13 cellular contexts compared by ENCODE assay signal in the genomic region with DNA sequence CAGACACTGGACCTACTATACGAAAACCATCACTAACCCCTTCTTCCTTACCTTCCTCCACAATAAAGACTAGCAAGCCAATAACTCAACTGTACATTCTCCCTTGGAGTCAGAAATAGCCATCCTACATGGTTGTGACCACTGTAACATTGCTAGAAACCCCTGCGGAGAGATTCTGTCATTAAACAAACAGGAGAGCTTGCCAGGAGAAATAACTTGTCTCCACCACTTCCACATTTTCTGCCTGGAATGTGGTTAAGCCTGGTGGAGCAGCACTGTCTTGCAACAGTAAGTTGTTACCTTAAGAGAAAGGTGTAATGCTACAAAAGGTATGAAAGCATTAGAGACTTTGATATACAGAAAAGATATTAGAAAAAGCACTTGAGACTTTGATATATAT. TPM values are rescaled to one million over a fixed set of nuclear protein-coding genes. Genes with fewer than 3 reads are reported as not detected.
DNase-seq lines count a peak whose midpoint lies in the region; ATAC-seq and TF ChIP-seq lines count a peak whose summit lies in the region.
"Had no signal": no experiment of that assay in that cellular context is flagged by ENCODE, and none has a peak within 500 bp of the region (broad histone marks: within the 10 kb centered on the region; RNA-seq: fewer than 3 reads in every experiment).

No MANE protein-coding gene starts in this region.

- peak; percentile 71 for ATAC-seq in upper lobe of right lung
- no peak for ATAC-seq in HG03280 (IDR thresholded peaks at IDR 0.05; ENCODE audit: unreplicated experiment)
- ATAC-seq: CD8-positive, alpha-beta T cell; gastrocnemius medialis; left ventricle myocardium superior had no signal

- peak; percentile 98 for TF ChIP-seq EP300 in Ishikawa (IDR thresholded peaks at IDR 0.05; ENCODE audit: borderline replicate concordance)

- intact Hi-C loops in upper lobe of right lung (cut with DNase I) = no loop called here

- H3K4me1 ChIP-seq in upper lobe of right lung = no peaks in the 10 kb centered on the region
- H3K4me1 ChIP-seq: gastrocnemius medialis had no signal

- DNase-seq in astrocyte of the cerebellum (ENCODE audit: low read depth) (peak; percentile 88), iPS DF 19.7 (ENCODE audit: low read depth, low spot score) (peak; percentile 28), upper lobe of right lung (no peak), DMS153 (lab: John Stamatoyannopoulos, UW) (no peak), NCI-H82 (lab: John Stamatoyannopoulos, UW) (no peak)
- DNase-seq: activated naive CD4-positive, alpha-beta T cell treated with anti-CD3 and anti-CD28 coated beads, Interleukin-2, amount 50 U/mL, for 16 hours; CD8-positive, alpha-beta T cell; gastrocnemius medialis; left ventricle myocardium superior; RPMI8226 had no signal

- H3K9me3 ChIP-seq in upper lobe of right lung = no peaks in the 10 kb centered on the region
- H3K9me3 ChIP-seq: gastrocnemius medialis had no signal

- TF ChIP-seq RAD21 in Ishikawa (IDR thresholded peaks at IDR 0.05; ENCODE audit: low read depth) = peak; percentile 40

- H3K27me3 ChIP-seq in upper lobe of right lung = no peaks in the 10 kb centered on the region
- H3K27me3 ChIP-seq: gastrocnemius medialis had no signal

- in situ Hi-C loops in astrocyte of the cerebellum (cut with HindIII; ENCODE audit: low sequenced_read_pairs) = no loop called here

- no peak overlapping the region for H3K27ac ChIP-seq in upper lobe of right lung
- H3K27ac ChIP-seq: coronary artery, gastrocnemius medialis had no signal

- H3K36me3 ChIP-seq in upper lobe of right lung = no peaks in the 10 kb centered on the region
- H3K36me3 ChIP-seq: gastrocnemius medialis had no signal

- peak; percentile 29 for TF ChIP-seq CTCF in astrocyte of the cerebellum (IDR thresholded peaks at IDR 0.05; ENCODE audit: low read depth, low read length, missing control alignments)
- no peak for TF ChIP-seq CTCF in upper lobe of right lung (IDR thresholded peaks at IDR 0.05)

- H3K4me3 ChIP-seq in astrocyte of the cerebellum (ENCODE audit: low read depth, low read length) (no peak overlapping the region), upper lobe of right lung (no peak overlapping the region)
- H3K4me3 ChIP-seq: coronary artery, gastrocnemius medialis had no signal

TF ChIP-seq in Ishikawa, 13 proteins besides CTCF, POLR2A, EP300 and RAD21:
- TF ChIP-seq YY1 (IDR thresholded peaks at IDR 0.05; ENCODE audit: low read depth) (no peak; the same call in 1 of the 2 replicates), FOXM1 (IDR thresholded peaks at IDR 0.05; ENCODE audit: borderline replicate concordance, low read depth) (peak; percentile 92), TEAD4 (IDR thresholded peaks at IDR 0.05) (peak; percentile 99), CEBPB (IDR thresholded peaks at IDR 0.05) (peak; percentile 88), TCF12 (IDR thresholded peaks at IDR 0.05; ENCODE audit: low read depth) (peak; percentile 95), NFIC (IDR thresholded peaks at IDR 0.05) (peak; percentile 99), CREB1 (IDR thresholded peaks at IDR 0.05; ENCODE audit: low read depth) (no peak)
- TF ChIP-seq, protein P1, sequence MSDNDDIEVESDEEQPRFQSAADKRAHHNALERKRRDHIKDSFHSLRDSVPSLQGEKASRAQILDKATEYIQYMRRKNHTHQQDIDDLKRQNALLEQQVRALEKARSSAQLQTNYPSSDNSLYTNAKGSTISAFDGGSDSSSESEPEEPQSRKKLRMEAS (IDR thresholded peaks at IDR 0.05) = peak; percentile 54; the same call in 1 of the 2 replicates

RNA-seq across cellular contexts. Expression of a gene that starts 45.8 kb away (rescaled TPM):
- 8.0 TPM for total RNA-seq in upper lobe of right lung
- total RNA-seq: CD8-positive, alpha-beta T cell had no signal

Comparison
In these comparisons a context has a peak if more than half of its experiments do, and no peak if none do; other contexts are left out.
1. DNase-seq: peak in astrocyte of the cerebellum (single experiment) and iPS DF 19.7 (single experiment); none in upper lobe of right lung (single experiment), DMS153 (single experiment) and NCI-H82 (single experiment).